1 cellular context compared by ENCODE assay signal in the genomic region with DNA sequence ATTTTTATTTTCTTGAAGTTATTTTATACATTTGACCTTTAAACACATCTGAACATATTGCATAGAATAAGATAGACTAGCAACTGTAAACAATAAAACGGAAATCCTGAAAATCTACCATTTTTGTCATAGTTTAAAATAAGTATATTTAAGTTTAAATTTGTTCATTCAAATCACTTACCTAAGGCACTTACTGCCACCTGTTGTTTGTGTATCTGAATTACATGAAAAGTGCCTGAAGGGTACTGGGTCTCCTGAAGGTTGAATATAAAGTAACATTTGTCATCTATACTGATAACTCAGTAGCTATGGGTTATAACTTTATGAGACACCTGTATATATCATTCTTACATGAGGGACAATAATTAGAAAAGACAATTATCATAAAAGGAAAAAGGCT.
TF ChIP-seq lines count a peak whose summit lies in the region.

No MANE protein-coding gene starts in this region.

TF ChIP-seq in H1, 55 proteins besides CTCF, POLR2A, EP300 and RAD21 (continued from another document):
- TF ChIP-seq, protein P1, sequence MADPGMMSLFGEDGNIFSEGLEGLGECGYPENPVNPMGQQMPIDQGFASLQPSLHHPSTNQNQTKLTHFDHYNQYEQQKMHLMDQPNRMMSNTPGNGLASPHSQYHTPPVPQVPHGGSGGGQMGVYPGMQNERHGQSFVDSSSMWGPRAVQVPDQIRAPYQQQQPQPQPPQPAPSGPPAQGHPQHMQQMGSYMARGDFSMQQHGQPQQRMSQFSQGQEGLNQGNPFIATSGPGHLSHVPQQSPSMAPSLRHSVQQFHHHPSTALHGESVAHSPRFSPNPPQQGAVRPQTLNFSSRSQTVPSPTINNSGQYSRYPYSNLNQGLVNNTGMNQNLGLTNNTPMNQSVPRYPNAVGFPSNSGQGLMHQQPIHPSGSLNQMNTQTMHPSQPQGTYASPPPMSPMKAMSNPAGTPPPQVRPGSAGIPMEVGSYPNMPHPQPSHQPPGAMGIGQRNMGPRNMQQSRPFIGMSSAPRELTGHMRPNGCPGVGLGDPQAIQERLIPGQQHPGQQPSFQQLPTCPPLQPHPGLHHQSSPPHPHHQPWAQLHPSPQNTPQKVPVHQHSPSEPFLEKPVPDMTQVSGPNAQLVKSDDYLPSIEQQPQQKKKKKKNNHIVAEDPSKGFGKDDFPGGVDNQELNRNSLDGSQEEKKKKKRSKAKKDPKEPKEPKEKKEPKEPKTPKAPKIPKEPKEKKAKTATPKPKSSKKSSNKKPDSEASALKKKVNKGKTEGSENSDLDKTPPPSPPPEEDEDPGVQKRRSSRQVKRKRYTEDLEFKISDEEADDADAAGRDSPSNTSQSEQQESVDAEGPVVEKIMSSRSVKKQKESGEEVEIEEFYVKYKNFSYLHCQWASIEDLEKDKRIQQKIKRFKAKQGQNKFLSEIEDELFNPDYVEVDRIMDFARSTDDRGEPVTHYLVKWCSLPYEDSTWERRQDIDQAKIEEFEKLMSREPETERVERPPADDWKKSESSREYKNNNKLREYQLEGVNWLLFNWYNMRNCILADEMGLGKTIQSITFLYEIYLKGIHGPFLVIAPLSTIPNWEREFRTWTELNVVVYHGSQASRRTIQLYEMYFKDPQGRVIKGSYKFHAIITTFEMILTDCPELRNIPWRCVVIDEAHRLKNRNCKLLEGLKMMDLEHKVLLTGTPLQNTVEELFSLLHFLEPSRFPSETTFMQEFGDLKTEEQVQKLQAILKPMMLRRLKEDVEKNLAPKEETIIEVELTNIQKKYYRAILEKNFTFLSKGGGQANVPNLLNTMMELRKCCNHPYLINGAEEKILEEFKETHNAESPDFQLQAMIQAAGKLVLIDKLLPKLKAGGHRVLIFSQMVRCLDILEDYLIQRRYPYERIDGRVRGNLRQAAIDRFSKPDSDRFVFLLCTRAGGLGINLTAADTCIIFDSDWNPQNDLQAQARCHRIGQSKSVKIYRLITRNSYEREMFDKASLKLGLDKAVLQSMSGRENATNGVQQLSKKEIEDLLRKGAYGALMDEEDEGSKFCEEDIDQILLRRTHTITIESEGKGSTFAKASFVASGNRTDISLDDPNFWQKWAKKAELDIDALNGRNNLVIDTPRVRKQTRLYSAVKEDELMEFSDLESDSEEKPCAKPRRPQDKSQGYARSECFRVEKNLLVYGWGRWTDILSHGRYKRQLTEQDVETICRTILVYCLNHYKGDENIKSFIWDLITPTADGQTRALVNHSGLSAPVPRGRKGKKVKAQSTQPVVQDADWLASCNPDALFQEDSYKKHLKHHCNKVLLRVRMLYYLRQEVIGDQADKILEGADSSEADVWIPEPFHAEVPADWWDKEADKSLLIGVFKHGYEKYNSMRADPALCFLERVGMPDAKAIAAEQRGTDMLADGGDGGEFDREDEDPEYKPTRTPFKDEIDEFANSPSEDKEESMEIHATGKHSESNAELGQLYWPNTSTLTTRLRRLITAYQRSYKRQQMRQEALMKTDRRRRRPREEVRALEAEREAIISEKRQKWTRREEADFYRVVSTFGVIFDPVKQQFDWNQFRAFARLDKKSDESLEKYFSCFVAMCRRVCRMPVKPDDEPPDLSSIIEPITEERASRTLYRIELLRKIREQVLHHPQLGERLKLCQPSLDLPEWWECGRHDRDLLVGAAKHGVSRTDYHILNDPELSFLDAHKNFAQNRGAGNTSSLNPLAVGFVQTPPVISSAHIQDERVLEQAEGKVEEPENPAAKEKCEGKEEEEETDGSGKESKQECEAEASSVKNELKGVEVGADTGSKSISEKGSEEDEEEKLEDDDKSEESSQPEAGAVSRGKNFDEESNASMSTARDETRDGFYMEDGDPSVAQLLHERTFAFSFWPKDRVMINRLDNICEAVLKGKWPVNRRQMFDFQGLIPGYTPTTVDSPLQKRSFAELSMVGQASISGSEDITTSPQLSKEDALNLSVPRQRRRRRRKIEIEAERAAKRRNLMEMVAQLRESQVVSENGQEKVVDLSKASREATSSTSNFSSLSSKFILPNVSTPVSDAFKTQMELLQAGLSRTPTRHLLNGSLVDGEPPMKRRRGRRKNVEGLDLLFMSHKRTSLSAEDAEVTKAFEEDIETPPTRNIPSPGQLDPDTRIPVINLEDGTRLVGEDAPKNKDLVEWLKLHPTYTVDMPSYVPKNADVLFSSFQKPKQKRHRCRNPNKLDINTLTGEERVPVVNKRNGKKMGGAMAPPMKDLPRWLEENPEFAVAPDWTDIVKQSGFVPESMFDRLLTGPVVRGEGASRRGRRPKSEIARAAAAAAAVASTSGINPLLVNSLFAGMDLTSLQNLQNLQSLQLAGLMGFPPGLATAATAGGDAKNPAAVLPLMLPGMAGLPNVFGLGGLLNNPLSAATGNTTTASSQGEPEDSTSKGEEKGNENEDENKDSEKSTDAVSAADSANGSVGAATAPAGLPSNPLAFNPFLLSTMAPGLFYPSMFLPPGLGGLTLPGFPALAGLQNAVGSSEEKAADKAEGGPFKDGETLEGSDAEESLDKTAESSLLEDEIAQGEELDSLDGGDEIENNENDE (IDR thresholded peaks at IDR 0.05; ENCODE audit: insufficient replicate concordance, low read length): no peak
- TF ChIP-seq CTBP2 (IDR thresholded peaks at IDR 0.05; ENCODE audit: borderline replicate concordance, insufficient read depth, insufficient read length, low read length) (no peak), KDM4A (IDR thresholded peaks at IDR 0.05; ENCODE audit: low read depth, low read length, severe bottlenecking) (no peak), ZNF274 (IDR thresholded peaks at IDR 0.05; ENCODE audit: borderline replicate concordance, extremely low read depth, low read length) (no peak), EGR1 (IDR thresholded peaks at IDR 0.05; ENCODE audit: borderline replicate concordance, low read depth, low read length) (no peak), CEBPB (IDR thresholded peaks at IDR 0.05; ENCODE audit: low read depth, low read length) (no peak), JUND (IDR thresholded peaks at IDR 0.05; ENCODE audit: low read length) (no peak)
